ENCODE assay signal across 4 cellular contexts in genomic region chr17:3403856-3404255, GRCh38. TPM values are rescaled to one million over a fixed set of nuclear protein-coding genes. Genes with fewer than 3 reads are reported as not detected.
"Had no signal": no experiment of that assay in that cellular context is flagged by ENCODE, and none has a peak within 500 bp of the region (broad histone marks: within the 10 kb centered on the region; RNA-seq: fewer than 3 reads in every experiment).

No MANE protein-coding gene starts in this region.

RNA-seq across cellular contexts. Expression of gene OR1E1, which starts 5.6 kb away (rescaled TPM):
- polyA plus RNA-seq: HepG2, IgD-negative memory B cell, IMR-90, K562 had no signal

RNA-seq across cellular contexts. Expression of gene OR3A3, which starts 7.3 kb away (rescaled TPM):
- polyA plus RNA-seq: HepG2, IgD-negative memory B cell, IMR-90, K562 had no signal

RNA-seq across cellular contexts. Expression of gene OR3A2, which starts 17.7 kb away (rescaled TPM):
- polyA plus RNA-seq: HepG2, IMR-90, K562 had no signal

RNA-seq across cellular contexts. Expression of gene OR1E2, which starts 29.8 kb away (rescaled TPM):
- polyA plus RNA-seq: HepG2, IgD-negative memory B cell, IMR-90, K562 had no signal
